In the genomic region with DNA sequence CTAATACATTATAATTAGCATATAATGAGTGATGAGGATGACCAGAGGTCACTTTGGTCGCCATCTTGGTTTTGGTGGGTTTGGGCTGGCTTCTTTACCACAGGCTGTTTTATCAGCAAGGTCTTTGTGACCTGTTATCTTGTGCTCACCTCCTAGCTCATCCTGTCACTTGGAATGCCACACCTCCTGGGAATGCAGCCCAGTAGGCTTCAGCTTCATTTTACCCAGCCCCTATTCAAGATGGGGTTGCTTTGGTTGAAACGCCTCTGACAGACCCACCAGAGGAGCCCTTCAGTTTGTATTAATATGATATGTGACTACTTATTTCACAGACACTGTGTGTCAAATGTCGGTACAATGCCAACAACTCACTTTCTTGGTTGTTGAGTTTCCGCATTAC, we compare ENCODE assay signal across 10 cellular contexts. TPM values are rescaled to one million over a fixed set of nuclear protein-coding genes. Genes with fewer than 3 reads are reported as not detected.
"Had no signal": no experiment of that assay in that cellular context is flagged by ENCODE, and none has a peak within 500 bp of the region (broad histone marks: within the 10 kb centered on the region; RNA-seq: fewer than 3 reads in every experiment).

No MANE protein-coding gene starts in this region.

- ATAC-seq: HepG2 had no signal

- H3K27ac Mint-ChIP-seq: IgD-negative memory B cell had no signal

- H3K36me3 Mint-ChIP-seq: IgD-negative memory B cell had no signal

- H3K27ac ChIP-seq: HL-60, KMS-11 had no signal

- H3K9ac ChIP-seq: KMS-11 had no signal

- DNase-seq: IMR-90, KBM-7, KG1 had no signal

- FAIRE-seq: HepG2, HTR-8/SVneo had no signal

- H3K4me3 Mint-ChIP-seq: IgD-negative memory B cell had no signal

- H3K4me1 Mint-ChIP-seq: IgD-negative memory B cell had no signal

- H3K9me3 Mint-ChIP-seq: IgD-negative memory B cell had no signal

- H3K4me2 ChIP-seq: KMS-11 had no signal

RNA-seq across cellular contexts. Expression of gene FOLR3, which starts 20.2 kb away (rescaled TPM):
- total RNA-seq: HepG2, HT-29 had no signal
- polyA plus RNA-seq: HepG2, IgD-negative memory B cell had no signal

RNA-seq across cellular contexts. Expression of gene FOLR1, which starts 36.2 kb away (rescaled TPM):
- total RNA-seq: HepG2, HT1080, IMR-90 had no signal
- polyA plus RNA-seq: IgD-negative memory B cell had no signal

RNA-seq across cellular contexts. Expression of gene TOMT, which starts 50.0 kb away (rescaled TPM):
- total RNA-seq: HepG2, IMR-90 had no signal
- polyA plus RNA-seq: HepG2, IgD-negative memory B cell, IMR-90 had no signal
